ENCODE assay signal across 16 cellular contexts in genomic region chr17:17498606-17499301, GRCh38.
"Had no signal": no experiment of that assay in that cellular context is flagged by ENCODE, and none has a peak within 500 bp of the region (broad histone marks: within the 10 kb centered on the region; RNA-seq: fewer than 3 reads in every experiment).

No MANE protein-coding gene starts in this region.

- H3K36me3 Mint-ChIP-seq: memory B cell had no signal

- H3K36me3 ChIP-seq: gastroesophageal sphincter, left lung, ovary, suprapubic skin had no signal

- H3K27ac ChIP-seq: gastroesophageal sphincter, left lung, ovary, suprapubic skin had no signal

- DNase-seq: activated naive CD4-positive, alpha-beta T cell; activated T-cell treated with anti-CD3 and anti-CD28 coated beads for 4 hours; endodermal cell; erythroblast; islet precursor cell; nephron progenitor cell; T-helper 2 cell; trophoblast cell had no signal

- H3K4me2 ChIP-seq: smooth muscle cell had no signal

- H3K4me3 Mint-ChIP-seq: endodermal cell; memory B cell; nephron progenitor cell; stimulated activated naive CD8-positive, alpha-beta T cell treated with anti-CD3 and anti-CD28 coated beads, Interleukin-15, Interleukin-2, amounts not matched to agents 100 ng/mL and 50 ng/mL, for 24 hours had no signal

- ATAC-seq: gastroesophageal sphincter, left lung had no signal

- H3K9me3 ChIP-seq: gastroesophageal sphincter, left lung, ovary, suprapubic skin had no signal

- H3K9me3 Mint-ChIP-seq: endodermal cell; memory B cell; nephron progenitor cell; stimulated activated naive CD8-positive, alpha-beta T cell treated with anti-CD3 and anti-CD28 coated beads, Interleukin-15, Interleukin-2, amounts not matched to agents 100 ng/mL and 50 ng/mL, for 24 hours had no signal

- H3K4me3 ChIP-seq: dorsolateral prefrontal cortex, gastroesophageal sphincter, left lung, ovary, smooth muscle cell, suprapubic skin had no signal

- H3K27ac Mint-ChIP-seq: endodermal cell; memory B cell; nephron progenitor cell; stimulated activated naive CD8-positive, alpha-beta T cell treated with anti-CD3 and anti-CD28 coated beads, Interleukin-15, Interleukin-2, amounts not matched to agents 100 ng/mL and 50 ng/mL, for 24 hours had no signal

- H3K27me3 ChIP-seq: dorsolateral prefrontal cortex, gastroesophageal sphincter, ovary, suprapubic skin had no signal
